ENCODE assay signal across 8 cellular contexts in the genomic region with DNA sequence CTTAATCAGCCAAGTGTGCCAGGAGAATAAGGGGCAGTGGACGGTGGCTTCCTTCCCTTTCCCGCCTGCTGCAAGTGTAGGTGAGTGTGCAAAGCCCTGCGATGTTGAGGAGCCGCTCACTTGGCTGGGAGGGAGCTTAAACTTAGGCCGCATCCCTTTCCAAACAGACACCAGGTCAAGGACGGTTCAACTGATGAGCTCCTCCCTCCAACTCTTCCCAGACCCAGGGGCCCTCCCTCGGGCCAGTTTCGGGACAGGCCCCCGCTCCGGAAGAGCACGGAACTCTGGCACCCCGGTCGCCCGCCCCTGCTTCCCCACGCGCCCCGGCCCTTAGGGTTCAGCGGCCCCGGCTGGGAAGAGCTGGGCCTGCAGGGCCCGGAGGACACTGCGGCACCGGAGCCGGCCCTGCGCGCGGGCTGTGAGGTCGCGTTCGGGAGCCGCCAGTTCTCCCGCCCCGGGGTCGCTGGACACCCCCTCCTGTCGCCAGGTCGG. TPM values are rescaled to one million over a fixed set of nuclear protein-coding genes. Genes with fewer than 3 reads are reported as not detected.
DNase-seq lines count a peak whose midpoint lies in the region; ATAC-seq, FAIRE-seq and TF ChIP-seq lines count a peak whose summit lies in the region.

No MANE protein-coding gene starts in this region.

- no peaks in the 10 kb centered on the region for H3K27me3 Mint-ChIP-seq in type B pancreatic cell

- H3K79me1 ChIP-seq in H1 (ENCODE audit: low read depth, low read length): peaks cover 15% of the 10 kb centered on the region

- H4K91ac ChIP-seq in H1 (replicated peaks; ENCODE audit: insufficient read length, low read length): peak overlapping the region; percentile 55

- peak overlapping the region; percentile 77 for H3K4me3 ChIP-seq in AG04449 (ENCODE audit: low read depth, low read length)
- peak overlapping the region; percentile 70 to 75 for H3K4me3 ChIP-seq in SK-N-SH (ENCODE audit: low read depth in 2 of 2, low read length in 1 of 2)
- peak overlapping the region; percentile 73 to 94 (median 90) for H3K4me3 ChIP-seq in H1 (ENCODE audit: extremely low read depth in 1 of 4, insufficient read depth in 2 of 4, low read depth in 3 of 4, low read length in 4 of 4)
- H3K4me3 ChIP-seq in mononuclear cell (ENCODE audit: low read length): peak overlapping the region; percentile 82

- peak overlapping the region; percentile 88 for H3K4me3 Mint-ChIP-seq in type B pancreatic cell

- no peak overlapping the region; the same call in 1 of the 2 replicates for H3K18ac ChIP-seq in H1 (ENCODE audit: extremely low read depth, low read length)

- no peak overlapping the region for H2BK12ac ChIP-seq in H1 (ENCODE audit: low read depth, low read length)

- no peak overlapping the region for H2BK20ac ChIP-seq in H1 (ENCODE audit: low read length)

- H3K4me1 ChIP-seq in SK-N-SH (ENCODE audit: control insufficient read depth in 1 of 2, insufficient read depth in 2 of 2, low read depth in 1 of 2, low read length in 1 of 2) (peaks cover 0 to 27% of the 10 kb centered on the region in 2 experiments; a peak in 2 of 4 replicates), H1 (replicated peaks in 1 of 4; ENCODE audit: control insufficient read depth in 3 of 4, insufficient read depth in 4 of 4, low read length in 3 of 4) (peaks cover 0 to 7% (median 5%) of the 10 kb centered on the region in 4 experiments; a peak in 6 of 7 replicates), mononuclear cell (ENCODE audit: insufficient read depth, low read length) (peaks cover 32% of the 10 kb centered on the region)

- H2AFZ ChIP-seq in SK-N-SH (ENCODE audit: low read depth) (no peak overlapping the region), H1 (ENCODE audit: low read length) (no peak overlapping the region)

- H2AK5ac ChIP-seq in H1 (ENCODE audit: low read depth, low read length): no peak overlapping the region

- peak; percentile 29 for ATAC-seq in GM18505 (IDR thresholded peaks at IDR 0.05; ENCODE audit: unreplicated experiment)
- peak; percentile 29 for ATAC-seq in HG03039 (IDR thresholded peaks at IDR 0.05; ENCODE audit: unreplicated experiment)

- no peaks in the 10 kb centered on the region for H3K9me2 ChIP-seq in SK-N-SH

- CTCF ChIA-PET in AG04449 (lab: Yijun Ruan, JAX): interaction anchor here (2.0 to 2.1 kb wide), 2 partner anchors 27 to 35 kb away, joined by 6 to 7 read pairs; no protein-coding TSS in a partner anchor
- CTCF ChIA-PET in SK-N-SH (lab: Yijun Ruan, JAX): no interaction called here
- CTCF ChIA-PET in H1 (lab: Charles Lee; ENCODE audit: partially characterized antibody): interaction anchor here (0.6 to 1.4 kb wide), 7 partner anchors 11 to 359 kb away, joined by 3 to 4 read pairs (median 3); no protein-coding TSS in a partner anchor

- H3K4me2 ChIP-seq in SK-N-SH (peak overlapping the region; percentile 93), H1 (ENCODE audit: insufficient read depth in 1 of 2, low read depth in 2 of 2, low read length in 2 of 2) (peak overlapping the region; percentile 88 to 97)

- peaks cover 30 to 36% of the 10 kb centered on the region in 2 experiments for H3K36me3 ChIP-seq in SK-N-SH (replicated peaks in 1 of 2; ENCODE audit: control insufficient read depth in 1 of 2, insufficient read depth in 2 of 2, low read length in 1 of 2)
- H3K36me3 ChIP-seq in H1 (ENCODE audit: control insufficient read depth in 2 of 4, insufficient read depth in 4 of 4, low read length in 3 of 4): peaks cover 27 to 42% (median 33%) of the 10 kb centered on the region in 4 experiments

- no peaks in the 10 kb centered on the region for H3F3A ChIP-seq in SK-N-SH (replicated peaks; ENCODE audit: insufficient read depth)

- peak overlapping the region in 1 of 2 experiments; percentile 24; a peak in 2 of 4 replicates for H3K27ac ChIP-seq in SK-N-SH (ENCODE audit: low read depth in 2 of 2, low read length in 1 of 2)
- H3K27ac ChIP-seq in H1 (ENCODE audit: low read depth, low read length): peak overlapping the region; percentile 22; the same call in 1 of the 2 replicates

- H4K8ac ChIP-seq in H1 (ENCODE audit: extremely low read depth, insufficient read depth, low read length): peak overlapping the region; percentile 91

- H3K23me2 ChIP-seq in H1 (ENCODE audit: low read depth, low read length): peaks cover 17% of the 10 kb centered on the region

- peaks cover 16% of the 10 kb centered on the region for H3K4me1 Mint-ChIP-seq in type B pancreatic cell (ENCODE audit: unreplicated experiment)

- 3% methylated on average over 7 of the region's 35 CpGs for WGBS in SK-N-SH (ENCODE audit: low lambda C conversion rate)
- WGBS in H1 (ENCODE audit: extremely low coverage in 1 of 2, insufficient coverage in 1 of 2, insufficient read length in 1 of 2, insufficient replicate concordance in 2 of 2, low coverage in 1 of 2, low lambda C conversion rate in 2 of 2, missing lambda C conversion rate in 1 of 2), 2 experiments: 3% methylated on average over 21 of the region's 35 CpGs; no CpG with 5 or more reads in 1 of the 2 experiments

- no peak for DNase-seq in AG04449 (ENCODE audit: low read depth, low spot score)
- DNase-seq in SK-N-SH: no peak
- no peak for DNase-seq in H1 (ENCODE audit: low read depth in 1 of 2, low spot score in 2 of 2)
- DNase-seq in type B pancreatic cell (ENCODE audit: extremely low spot score, unreplicated experiment): no peak
- no peak for DNase-seq in NCI-H446 (lab: John Stamatoyannopoulos, UW)

- H3K9ac ChIP-seq in SK-N-SH (peak overlapping the region; percentile 73), H1 (replicated peaks in 1 of 4; ENCODE audit: extremely low read depth in 1 of 4, low read depth in 3 of 4, low read length in 3 of 4) (peak overlapping the region; percentile 63 to 86 (median 75))

- no peak overlapping the region for H2BK120ac ChIP-seq in H1 (replicated peaks; ENCODE audit: low read depth, low read length)

- peak overlapping the region; percentile 15 for H4K5ac ChIP-seq in H1 (ENCODE audit: insufficient read length, low read depth, low read length)

- no peaks in the 10 kb centered on the region for H3K9me3 Mint-ChIP-seq in type B pancreatic cell

- FAIRE-seq in H1 (lab: Jason Lieb, UNC): no peak

- H3K14ac ChIP-seq in H1 (ENCODE audit: insufficient read length): no peak overlapping the region

- no peaks in the 10 kb centered on the region for H3K27me3 ChIP-seq in SK-N-SH (ENCODE audit: insufficient read depth)
- H3K27me3 ChIP-seq in H1 (replicated peaks in 1 of 4; ENCODE audit: control insufficient read depth in 3 of 4, extremely low read depth in 1 of 4, insufficient read depth in 3 of 4, low read length in 3 of 4): no peaks in the 10 kb centered on the region
- H3K27me3 ChIP-seq in mononuclear cell (ENCODE audit: insufficient read depth, low read length): no peaks in the 10 kb centered on the region

- peak overlapping the region; percentile 58 for H3K27ac Mint-ChIP-seq in type B pancreatic cell

- TF ChIP-seq CTCF in AG04449 (IDR thresholded peaks at IDR 0.05; ENCODE audit: insufficient read depth, low read length, missing control alignments) (no peak), SK-N-SH (IDR thresholded peaks at IDR 0.05) (no peak), H1 (IDR thresholded peaks at IDR 0.05; ENCODE audit: control extremely low read depth in 1 of 3, insufficient read depth in 1 of 3, low read depth in 1 of 3, low read length in 3 of 3) (no peak), type B pancreatic cell (conservative IDR thresholded peaks at IDR 0.05) (no peak)

- POLR2A ChIA-PET in AG04449 (lab: Yijun Ruan, JAX) (interaction anchor here (0.8 to 1.0 kb wide), 2 partner anchors 9 to 950 kb away, joined by 4 read pairs; no protein-coding TSS in a partner anchor), SK-N-SH (lab: Yijun Ruan, JAX) (no interaction called here), H1 (lab: Charles Lee; ENCODE audit: partially characterized antibody) (interaction anchor here (0.6 to 1.2 kb wide), 4 partner anchors 9 to 99 kb away, joined by 3 to 5 read pairs (median 3); no protein-coding TSS in a partner anchor)

- peaks cover 12% of the 10 kb centered on the region for H3K36me3 Mint-ChIP-seq in type B pancreatic cell

- H3K23ac ChIP-seq in H1 (ENCODE audit: insufficient read length): no peak overlapping the region

- H2BK15ac ChIP-seq in H1 (ENCODE audit: low read length): no peak overlapping the region

- H3K4ac ChIP-seq in H1 (replicated peaks; ENCODE audit: insufficient read length, low read depth, low read length): peak overlapping the region; percentile 8

- H3K9me3 ChIP-seq in SK-N-SH (no peaks in the 10 kb centered on the region), H1 (ENCODE audit: insufficient read depth in 2 of 2, low read depth in 1 of 2, low read length in 1 of 2) (no peaks in the 10 kb centered on the region), mononuclear cell (ENCODE audit: low read depth, low read length) (no peaks in the 10 kb centered on the region)

- TF ChIP-seq RAD21 in SK-N-SH (IDR thresholded peaks at IDR 0.05; ENCODE audit: low read length) (no peak), H1 (IDR thresholded peaks at IDR 0.05 in 1 of 2, conservative IDR thresholded peaks at IDR 0.05 in 1 of 2; ENCODE audit: low read depth in 2 of 2, low read length in 2 of 2) (no peak)

- H4K20me1 ChIP-seq in SK-N-SH (ENCODE audit: insufficient read depth): no peaks in the 10 kb centered on the region
- peaks cover 11 to 17% of the 10 kb centered on the region in 2 experiments for H4K20me1 ChIP-seq in H1 (replicated peaks in 1 of 2; ENCODE audit: control insufficient read depth in 1 of 2, insufficient read depth in 2 of 2, low read length in 2 of 2)

- peak overlapping the region; percentile 80 for H3K56ac ChIP-seq in H1 (replicated peaks; ENCODE audit: insufficient read length, low read depth, low read length)

- H2BK5ac ChIP-seq in H1 (ENCODE audit: low read depth, low read length): 0 out of 2 replicates have a peak overlapping the region, but pooled peaks have one; percentile 49

- TF ChIP-seq EP300 in SK-N-SH (IDR thresholded peaks at IDR 0.05; ENCODE audit: borderline replicate concordance in 1 of 2, low read depth in 1 of 2, low read length in 1 of 2): no peak
- no peak for TF ChIP-seq EP300 in H1 (IDR thresholded peaks at IDR 0.05; ENCODE audit: borderline replicate concordance in 1 of 2, low read depth in 2 of 2, low read length in 2 of 2)

- TF ChIP-seq POLR2A in GM18505 (IDR thresholded peaks at IDR 0.05; ENCODE audit: borderline replicate concordance, extremely low read depth, insufficient read depth, insufficient read length) (no peak), H1 (IDR thresholded peaks at IDR 0.05; ENCODE audit: control extremely low read depth in 1 of 2, low read depth in 2 of 2, low read length in 2 of 2) (no peak)

- peaks cover 49% of the 10 kb centered on the region for H3K79me2 ChIP-seq in SK-N-SH (ENCODE audit: insufficient read depth)
- H3K79me2 ChIP-seq in H1 (ENCODE audit: control insufficient read depth in 1 of 2, insufficient read depth in 2 of 2, low read length in 2 of 2): peaks cover 12 to 52% of the 10 kb centered on the region in 2 experiments

RNA-seq across cellular contexts. Expression of a gene that starts 0.5 kb away (rescaled TPM):
- polyA plus RNA-seq in SK-N-SH (2012; rRNA removed): 75.5 and 78.4 TPM in 2 replicates
- 69.3 and 72.9 TPM in 2 replicates for polyA plus RNA-seq in SK-N-SH (2012; cell fraction: cytosol; rRNA removed)
- 34.4 and 36.3 TPM in 2 replicates for polyA plus RNA-seq in SK-N-SH (2012; cell fraction: nucleus; rRNA removed)
- 56.3 and 66.3 TPM in 2 replicates for total RNA-seq in H1 (2021; fragmentation: NEBNext Ultra II Directional; extraction: Animal tissue kit (Norgen Biotek cat#: 25700))
- polyA plus RNA-seq in H1 (2011; rRNA removed): 81.5 and 85.5 TPM in 2 replicates
- polyA plus RNA-seq in H1 (2011; cell fraction: cytosol; rRNA removed): 67.1 TPM
- polyA plus RNA-seq in H1 (2011; cell fraction: nucleus; rRNA removed): 71.6 TPM
- polyA plus RNA-seq in H1 (2012, experiment 1 of 2): 75.9 to 89.0 TPM (median 80.9 TPM) in 4 replicates
- 102 TPM for polyA plus RNA-seq in H1 (2012, experiment 2 of 2)
- 87.9 TPM for polyA plus RNA-seq in H1 (2013, experiment 1 of 2)
- polyA plus RNA-seq in H1 (2013, experiment 2 of 2): 91.7 TPM
- 31.6 and 38.0 TPM in 2 replicates for polyA minus RNA-seq in H1 (2011; rRNA and poly(A)+ RNA removed)
- polyA minus RNA-seq in H1 (2011; cell fraction: cytosol; rRNA and poly(A)+ RNA removed): 32.5 TPM
- 22.6 TPM for polyA minus RNA-seq in H1 (2011; cell fraction: nucleus; rRNA and poly(A)+ RNA removed)
- 13.2 TPM for total RNA-seq in mononuclear cell
- 53.5 and 62.1 TPM in 2 replicates for total RNA-seq in type B pancreatic cell (ENCODE audit: low replicate concordance)

RNA-seq across cellular contexts. Expression of a gene that starts 2.1 kb away (rescaled TPM):
- polyA plus RNA-seq in SK-N-SH (2012; rRNA removed) (142 and 316 TPM in 2 replicates), H1 (2011; rRNA removed) (191 and 302 TPM in 2 replicates)
- polyA plus RNA-seq in SK-N-SH (2012; cell fraction: cytosol; rRNA removed): 231 and 263 TPM in 2 replicates
- polyA plus RNA-seq in SK-N-SH (2012; cell fraction: nucleus; rRNA removed): 65.1 and 121 TPM in 2 replicates
- total RNA-seq in H1 (2021; fragmentation: NEBNext Ultra II Directional; extraction: Animal tissue kit (Norgen Biotek cat#: 25700)): 72.7 and 77.1 TPM in 2 replicates
- polyA plus RNA-seq in H1 (2011; cell fraction: cytosol; rRNA removed): 224 TPM
- 78.2 TPM for polyA plus RNA-seq in H1 (2011; cell fraction: nucleus; rRNA removed)
- polyA plus RNA-seq in H1 (2012, experiment 1 of 2): 190 to 231 TPM (median 207 TPM) in 4 replicates
- 78.3 TPM for polyA plus RNA-seq in H1 (2012, experiment 2 of 2)
- 141 TPM for polyA plus RNA-seq in H1 (2013, experiment 1 of 2)
- polyA plus RNA-seq in H1 (2013, experiment 2 of 2): 146 TPM
- 9.3 and 11.6 TPM in 2 replicates for polyA minus RNA-seq in H1 (2011; rRNA and poly(A)+ RNA removed)
- 55.8 TPM for polyA minus RNA-seq in H1 (2011; cell fraction: cytosol; rRNA and poly(A)+ RNA removed)
- polyA minus RNA-seq in H1 (2011; cell fraction: nucleus; rRNA and poly(A)+ RNA removed): 31.5 TPM
- total RNA-seq in mononuclear cell (10.3 TPM), type B pancreatic cell (ENCODE audit: low replicate concordance) (33.8 and 37.7 TPM in 2 replicates)
